24 cellular contexts compared by ENCODE assay signal in the genomic region with DNA sequence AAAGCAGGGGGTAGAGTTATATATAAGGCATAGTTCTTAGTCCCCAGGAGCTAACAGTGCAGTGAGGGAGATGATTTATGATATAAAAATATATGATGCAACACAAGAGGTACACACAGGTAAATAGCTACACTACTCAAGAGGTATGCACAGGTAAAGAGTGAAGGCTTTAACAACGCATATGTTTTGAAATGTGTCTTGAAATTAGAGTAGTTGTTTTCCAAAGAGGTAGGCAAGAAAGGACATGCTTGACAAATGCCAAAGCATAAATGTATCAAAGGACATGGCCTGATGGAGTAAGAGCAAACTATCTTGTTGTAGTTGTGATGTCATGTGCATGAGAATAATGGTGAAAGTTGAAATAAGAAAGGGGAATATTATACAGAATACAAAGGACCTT.
"Had no signal": no experiment of that assay in that cellular context is flagged by ENCODE, and none has a peak within 500 bp of the region (broad histone marks: within the 10 kb centered on the region; RNA-seq: fewer than 3 reads in every experiment).

No MANE protein-coding gene starts in this region.

- H3K27ac ChIP-seq: neural progenitor cell, ovary, parathyroid adenoma, psoas muscle, right lobe of liver, sigmoid colon, stomach, thoracic aorta, thyroid gland, tibial nerve, upper lobe of left lung, vagina had no signal

- H3K9ac ChIP-seq: neural progenitor cell, parathyroid adenoma had no signal

- H2AFZ ChIP-seq: neural progenitor cell, parathyroid adenoma had no signal

- DNase-seq: occipital lobe; ovary; posterior cingulate gyrus; psoas muscle; right cardiac atrium; right lobe of liver; sigmoid colon; small intestine; stimulated activated CD4-positive, alpha-beta T cell treated with anti-CD3 and anti-CD28 coated beads, Interleukin-15, amount 100 ng/mL, for 24 hours; stimulated activated CD4-positive, alpha-beta T cell treated with anti-CD3 and anti-CD28 coated beads, Interleukin-2, amount 100 ng/mL, for 24 hours; stimulated activated CD4-positive, alpha-beta T cell treated with anti-CD3 and anti-CD28 coated beads, Interleukin-2, amount 100 ng/mL, for 48 hours; stimulated activated CD4-positive, alpha-beta T cell treated with anti-CD3 and anti-CD28 coated beads, Interleukin-4, amount 100 ng/mL, for 24 hours; stimulated activated naive B cell treated with anti-CD40 and anti-IgM and Interleukin-4, amounts not matched to agents 10 μg/mL and 1 μg/mL and 100 μg/mL, for 72 hours; stimulated activated naive CD4-positive, alpha-beta T cell treated with Interleukin-2 at 50 U/mL for 16 hours; stomach; thyroid gland; trophoblast cell; upper lobe of left lung had no signal

- H3K27me3 ChIP-seq: neural progenitor cell, ovary, right lobe of liver, sigmoid colon, stomach, thyroid gland, tibial nerve, upper lobe of left lung, vagina had no signal

- H3K4me3 ChIP-seq: neural progenitor cell, ovary, psoas muscle, right lobe of liver, sigmoid colon, stomach, thoracic aorta, thyroid gland, tibial nerve, upper lobe of left lung, vagina had no signal

- H3K36me3 ChIP-seq: neural progenitor cell, ovary, right lobe of liver, sigmoid colon, stomach, thoracic aorta, thyroid gland, tibial nerve, upper lobe of left lung, vagina had no signal

- ATAC-seq: psoas muscle; right cardiac atrium; right lobe of liver; stimulated activated effector memory CD8-positive, alpha-beta T cell treated with anti-CD3 and anti-CD28 coated beads, Interleukin-12 subunit alpha, Interleukin-12 subunit beta, amount 100 ng/mL, for 72 hours; stimulated activated naive B cell treated with anti-CD40 and anti-IgM and Interleukin-4, amounts not matched to agents 10 μg/mL and 1 μg/mL and 100 μg/mL, for 72 hours had no signal

- H3K4me2 ChIP-seq: neural progenitor cell had no signal

- H3K9me3 ChIP-seq: ovary, psoas muscle, right lobe of liver, sigmoid colon, stomach, thoracic aorta, thyroid gland, upper lobe of left lung, vagina had no signal

- H3K79me2 ChIP-seq: parathyroid adenoma had no signal

- H3K4me1 ChIP-seq: neural progenitor cell, parathyroid adenoma, psoas muscle, right lobe of liver, sigmoid colon, stomach, thyroid gland, tibial nerve, upper lobe of left lung, vagina had no signal
